Comparison of ENCODE assay signal across 27 cellular contexts in genomic region chr1:173239058-173239457, GRCh38.
"Had no signal": no experiment of that assay in that cellular context is flagged by ENCODE, and none has a peak within 500 bp of the region (broad histone marks: within the 10 kb centered on the region; RNA-seq: fewer than 3 reads in every experiment).

No MANE protein-coding gene starts in this region.

- H3K27me3 ChIP-seq: stomach, suprapubic skin, testis, thyroid gland, tibial artery, tibial nerve, transverse colon, upper lobe of left lung, upper lobe of right lung, uterus, vagina had no signal

- H3K27ac ChIP-seq: stomach, suprapubic skin, testis, thoracic aorta, thyroid gland, tibial artery, tibial nerve, transverse colon, upper lobe of left lung, upper lobe of right lung, uterus, vagina had no signal

- H3K36me3 ChIP-seq: suprapubic skin, thoracic aorta, thyroid gland, tibial artery, transverse colon, upper lobe of left lung, upper lobe of right lung, uterus, vagina had no signal

- H3K4me3 ChIP-seq: stomach, suprapubic skin, testis, thoracic aorta, thyroid gland, tibial artery, tibial nerve, transverse colon, upper lobe of left lung, upper lobe of right lung, uterus, vagina had no signal

- H3K9me3 ChIP-seq: suprapubic skin, testis, thoracic aorta, thyroid gland, upper lobe of right lung, uterus, vagina had no signal

- DNase-seq: stimulated activated CD4-positive, alpha-beta T cell treated with anti-CD3 and anti-CD28 coated beads, Interleukin-2, amount 100 ng/mL, for 48 hours; stimulated activated CD4-positive, alpha-beta T cell treated with anti-CD3 and anti-CD28 coated beads, Interleukin-4, amount 100 ng/mL, for 1 hour; stimulated activated CD4-positive, alpha-beta T cell treated with anti-CD3 and anti-CD28 coated beads, Interleukin-4, amount 100 ng/mL, for 24 hours; stimulated activated CD4-positive, alpha-beta T cell treated with anti-CD3 and anti-CD28 coated beads, Interleukin-4, amount 100 ng/mL, for 4 hours; stimulated activated CD8-positive, alpha-beta memory T cell treated with anti-CD3 and anti-CD28 coated beads, Interleukin-4, amount 100 ng/mL, for 48 hours; stimulated activated naive B cell treated with anti-CD40 and anti-IgM and Interleukin-4, amounts not matched to agents 10 μg/mL and 1 μg/mL and 100 μg/mL, for 72 hours; stimulated activated naive CD4-positive, alpha-beta T cell; stimulated activated naive CD4-positive, alpha-beta T cell treated with Interleukin-2 at 50 U/mL for 16 hours; stimulated activated naive CD8-positive, alpha-beta T cell treated with anti-CD3 and anti-CD28 coated beads, Interleukin-15, amount 100 ng/mL, for 72 hours; stimulated activated naive CD8-positive, alpha-beta T cell treated with anti-CD3 and anti-CD28 coated beads, Interleukin-15, Interleukin-2, amounts not matched to agents 100 U/mL and 50 U/mL, for 24 hours; stomach; substantia nigra; testis; thyroid gland; tibial artery; transverse colon; trophoblast cell; upper lobe of left lung; upper lobe of right lung; uterus had no signal

- FAIRE-seq: urothelium cell line had no signal

- ATAC-seq: stimulated activated effector memory CD8-positive, alpha-beta T cell treated with anti-CD3 and anti-CD28 coated beads, Interleukin-12 subunit alpha, Interleukin-12 subunit beta, amount 100 ng/mL, for 72 hours; stimulated activated memory B cell treated with anti-CD40 and anti-IgM and Interleukin-4, amounts not matched to agents 10 μg/mL and 1 μg/mL and 100 μg/mL, for 72 hours; stimulated activated naive B cell treated with anti-CD40 and anti-IgM and Interleukin-4, amounts not matched to agents 10 μg/mL and 1 μg/mL and 100 μg/mL, for 72 hours; stimulated activated naive CD8-positive, alpha-beta T cell treated with anti-CD3 and anti-CD28 coated beads, Interleukin-15, amount 100 ng/mL, for 72 hours; stimulated activated naive CD8-positive, alpha-beta T cell treated with anti-CD3 and anti-CD28 coated beads, Interleukin-15, Interleukin-2, amounts not matched to agents 100 U/mL and 50 U/mL, for 24 hours; upper lobe of right lung had no signal

- H3K4me1 ChIP-seq: stomach, suprapubic skin, testis, thyroid gland, tibial artery, tibial nerve, transverse colon, upper lobe of left lung, upper lobe of right lung, uterus, vagina had no signal
